In genomic region chr2:213066445-213066746, GRCh38 we compare ENCODE assay signal across 9 cellular contexts.
DNase-seq lines count a peak whose midpoint lies in the region; ATAC-seq and TF ChIP-seq lines count a peak whose summit lies in the region.
"Had no signal": no experiment of that assay in that cellular context is flagged by ENCODE, and none has a peak within 500 bp of the region (broad histone marks: within the 10 kb centered on the region; RNA-seq: fewer than 3 reads in every experiment).

No MANE protein-coding gene starts in this region.

- H3K4me3 Mint-ChIP-seq in effector memory CD8-positive, alpha-beta T cell = peak overlapping the region; percentile 60 to 86
- H3K4me3 Mint-ChIP-seq in progenitor cell of endocrine pancreas (ENCODE audit: low read depth) = no peak overlapping the region

- H3K27ac Mint-ChIP-seq in effector memory CD8-positive, alpha-beta T cell = peak overlapping the region; percentile 69 to 89
- H3K27ac Mint-ChIP-seq in progenitor cell of endocrine pancreas = peak overlapping the region; percentile 23

- no peaks in the 10 kb centered on the region for H3K9me3 Mint-ChIP-seq in effector memory CD8-positive, alpha-beta T cell
- H3K9me3 Mint-ChIP-seq in progenitor cell of endocrine pancreas (ENCODE audit: low read depth) = no peaks in the 10 kb centered on the region

- peak; percentile 36 for ATAC-seq in GM18867 (IDR thresholded peaks at IDR 0.05; ENCODE audit: unreplicated experiment)
- peak; percentile 41 for ATAC-seq in HG03175 (IDR thresholded peaks at IDR 0.05; ENCODE audit: unreplicated experiment)
- ATAC-seq in effector memory CD8-positive, alpha-beta T cell (replicated peaks) = no peak
- no peak for ATAC-seq in GM19351 (IDR thresholded peaks at IDR 0.05; ENCODE audit: unreplicated experiment)

- no peak for TF ChIP-seq POLR2A in erythroblast (IDR thresholded peaks at IDR 0.05; ENCODE audit: low read length)

- H3K36me3 Mint-ChIP-seq in effector memory CD8-positive, alpha-beta T cell (ENCODE audit: insufficient read depth) = no peaks in the 10 kb centered on the region
- H3K36me3 Mint-ChIP-seq in progenitor cell of endocrine pancreas (ENCODE audit: insufficient read depth) = no peaks in the 10 kb centered on the region

- no peak for TF ChIP-seq CTCF in progenitor cell of endocrine pancreas (IDR thresholded peaks at IDR 0.05; ENCODE audit: unreplicated experiment)

- H3K4me1 Mint-ChIP-seq in effector memory CD8-positive, alpha-beta T cell (ENCODE audit: low read depth in 2 of 2) = peaks cover 35 to 39% of the 10 kb centered on the region in 2 donors
- H3K4me1 Mint-ChIP-seq in progenitor cell of endocrine pancreas (ENCODE audit: low read depth) = peaks cover 8% of the 10 kb centered on the region

- H3K27me3 Mint-ChIP-seq in effector memory CD8-positive, alpha-beta T cell = no peaks in the 10 kb centered on the region
- no peaks in the 10 kb centered on the region for H3K27me3 Mint-ChIP-seq in progenitor cell of endocrine pancreas

- no peak for DNase-seq in effector memory CD8-positive, alpha-beta T cell
- DNase-seq in progenitor cell of endocrine pancreas (ENCODE audit: low spot score, unreplicated experiment) (no peak), erythroblast (lab: John Stamatoyannopoulos, UW) (no peak), pons (ENCODE audit: low spot score) (no peak)
- DNase-seq: activated gamma-delta T cell, T1000 had no signal

Comparison
In these comparisons a context has a peak if more than half of its experiments do, and no peak if none do; other contexts are left out.
1. ATAC-seq: peak in GM18867 (single experiment) and HG03175 (single experiment); none in effector memory CD8-positive, alpha-beta T cell (single experiment) and GM19351 (single experiment).